ENCODE assay signal across 10 cellular contexts in genomic region chr15:60563539-60564404, GRCh38.
DNase-seq lines count a peak whose midpoint lies in the region; ATAC-seq and TF ChIP-seq lines count a peak whose summit lies in the region.
"Had no signal": no experiment of that assay in that cellular context is flagged by ENCODE, and none has a peak within 500 bp of the region (broad histone marks: within the 10 kb centered on the region; RNA-seq: fewer than 3 reads in every experiment).

No MANE protein-coding gene starts in this region.

- DNase-seq in NCI-H146 (lab: John Stamatoyannopoulos, UW) (peak; percentile 5), NCI-H146 treated with DMSO at 0.1 percent for 48 hours (lab: John Stamatoyannopoulos, UW; ENCODE audit: unreplicated experiment) (no peak), mucosa of descending colon (no peak), NCI-H526 treated with DMSO at 0.1 percent for 48 hours (lab: John Stamatoyannopoulos, UW) (no peak), SIG-M5 treated with dmso at 0.1 percent for 504 hours (lab: John Stamatoyannopoulos, UW; ENCODE audit: unreplicated experiment) (no peak), right cardiac atrium (no peak)
- DNase-seq: NCI-H345 had no signal

- no peaks in the 10 kb centered on the region for H3K9me3 ChIP-seq in mucosa of descending colon
- no peaks in the 10 kb centered on the region for H3K9me3 ChIP-seq in right cardiac atrium (ENCODE audit: control insufficient read depth, low read length)

- WGBS in right cardiac atrium, result 93% methylated on average over 4 of the region's 4 CpGs

- H3K4me3 ChIP-seq in mucosa of descending colon (no peak overlapping the region), right cardiac atrium (ENCODE audit: low read length) (no peak overlapping the region)

- H3K27ac ChIP-seq in right cardiac atrium (ENCODE audit: low read length), result no peak overlapping the region
- H3K27ac ChIP-seq: 22Rv1 had no signal

- H3K4me1 ChIP-seq in mucosa of descending colon (ENCODE audit: low read depth) (no peaks in the 10 kb centered on the region), right cardiac atrium (ENCODE audit: control insufficient read depth, insufficient read depth, low read length) (no peaks in the 10 kb centered on the region)

- intact Hi-C loops in mucosa of descending colon (cut with DNase I, micrococcal nuclease), result no loop called here
- intact Hi-C loops in right cardiac atrium (cut with DNase I), result no loop called here

- no peak for TF ChIP-seq CTCF in mucosa of descending colon (IDR thresholded peaks at IDR 0.05)

- ATAC-seq in GM21526 (IDR thresholded peaks at IDR 0.05; ENCODE audit: low FRiP score, unreplicated experiment), result peak; percentile 45
- peak; percentile 38 for ATAC-seq in HG03457 (IDR thresholded peaks at IDR 0.05; ENCODE audit: unreplicated experiment)
- peak; percentile 58 for ATAC-seq in mucosa of descending colon
- no peak for ATAC-seq in right cardiac atrium

- H3K36me3 ChIP-seq in mucosa of descending colon (ENCODE audit: low read depth), result no peaks in the 10 kb centered on the region

- H3K27me3 ChIP-seq in right cardiac atrium (ENCODE audit: control insufficient read depth, insufficient read depth), result no peaks in the 10 kb centered on the region

Comparison
In these comparisons a context has a peak if more than half of its experiments do, and no peak if none do; other contexts are left out.
1. ATAC-seq: peak in GM21526 (single experiment), HG03457 (single experiment) and mucosa of descending colon (single experiment); none in right cardiac atrium (0 of 2).